In the genomic region with DNA sequence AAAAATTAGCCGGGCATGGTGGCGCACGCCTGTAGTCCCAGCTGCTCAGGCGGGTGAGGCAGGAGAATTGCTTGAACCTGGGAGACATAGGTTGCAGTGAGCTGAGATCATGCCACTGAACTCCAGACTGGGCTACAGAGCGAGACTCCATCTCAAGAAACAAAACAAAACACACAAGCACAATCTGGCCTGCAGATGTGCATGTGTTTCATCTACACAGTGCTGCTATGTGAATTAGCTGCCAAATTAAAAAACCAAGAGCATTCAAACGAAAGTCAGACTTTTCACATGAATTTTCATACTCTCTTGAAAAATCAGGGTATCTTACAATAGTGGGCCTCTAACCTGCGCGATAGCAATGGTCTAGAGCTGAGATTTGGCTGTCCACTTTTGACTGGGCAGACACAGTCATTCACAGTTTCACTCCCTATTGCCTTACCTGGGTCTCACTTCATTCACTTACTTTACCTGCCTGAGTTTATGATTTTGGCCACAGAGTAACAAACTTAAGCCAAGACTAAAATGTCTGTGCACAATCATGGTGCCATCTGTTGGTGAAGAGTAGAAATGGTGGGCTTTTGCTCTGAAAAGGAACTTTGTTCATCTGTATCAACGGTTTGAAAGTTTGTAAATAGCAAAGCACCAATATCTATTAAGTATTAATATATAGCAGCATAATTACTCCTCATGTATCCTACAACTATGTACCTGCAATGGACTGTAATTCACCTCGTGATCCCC, we compare ENCODE assay signal across 10 cellular contexts.
DNase-seq lines count a peak whose midpoint lies in the region; ATAC-seq and TF ChIP-seq lines count a peak whose summit lies in the region.
"Had no signal": no experiment of that assay in that cellular context is flagged by ENCODE, and none has a peak within 500 bp of the region (broad histone marks: within the 10 kb centered on the region; RNA-seq: fewer than 3 reads in every experiment).

No MANE protein-coding gene starts in this region.

- intact Hi-C loops in posterior cingulate gyrus (cut with DNase I), result no loop called here

- H3K9me3 ChIP-seq in WERI-Rb-1 (ENCODE audit: severe bottlenecking), result no peaks in the 10 kb centered on the region

- no peak overlapping the region for H3K27ac ChIP-seq in WERI-Rb-1

- DNase-seq in AG09309 (ENCODE audit: low read depth), result no peak
- peak; percentile 12 for DNase-seq in H7
- no peak for DNase-seq in WERI-Rb-1
- DNase-seq in kidney epithelial cell (ENCODE audit: low read depth), result no peak
- no peak for DNase-seq in posterior cingulate gyrus
- DNase-seq in NCI-H1930 (lab: John Stamatoyannopoulos, UW), result no peak
- DNase-seq: NCI-H1694 treated with DMSO at 0.1 percent for 48 hours, small intestine had no signal

- H3K36me3 ChIP-seq in H7 (replicated peaks; ENCODE audit: control insufficient read depth, insufficient read depth, low read length) (no peaks in the 10 kb centered on the region), WERI-Rb-1 (no peaks in the 10 kb centered on the region), kidney epithelial cell (ENCODE audit: control insufficient read depth, insufficient read depth, low read length) (no peaks in the 10 kb centered on the region)

- H3K4me3 ChIP-seq in AG09309 (ENCODE audit: control insufficient read depth, low read depth, low read length) (no peak overlapping the region), H7 (ENCODE audit: insufficient read depth, low read depth, low read length) (no peak overlapping the region), WERI-Rb-1 (ENCODE audit: low read depth, low read length) (no peak overlapping the region), kidney epithelial cell (ENCODE audit: low read depth, low read length) (no peak overlapping the region)

- H3K27me3 ChIP-seq in H7 (ENCODE audit: control insufficient read depth, insufficient read depth, low read length) (no peaks in the 10 kb centered on the region), WERI-Rb-1 (ENCODE audit: insufficient read depth, low read depth, severe bottlenecking) (no peaks in the 10 kb centered on the region), kidney epithelial cell (ENCODE audit: control insufficient read depth, insufficient read depth, low read length) (no peaks in the 10 kb centered on the region)

- ATAC-seq in HG03439 (IDR thresholded peaks at IDR 0.05; ENCODE audit: unreplicated experiment) (no peak), HG02678 (IDR thresholded peaks at IDR 0.05; ENCODE audit: unreplicated experiment) (no peak)

- TF ChIP-seq CTCF in AG09309 (IDR thresholded peaks at IDR 0.05; ENCODE audit: control insufficient read depth, insufficient read depth, low read depth, low read length, missing control alignments) (peak; percentile 58), WERI-Rb-1 (IDR thresholded peaks at IDR 0.05; ENCODE audit: low read depth, low read length) (peak; percentile 34), kidney epithelial cell (IDR thresholded peaks at IDR 0.05; ENCODE audit: insufficient read depth, low read length, poor library complexity, severe bottlenecking) (peak; percentile 64)
